1 cellular context compared by ENCODE assay signal in the genomic region with DNA sequence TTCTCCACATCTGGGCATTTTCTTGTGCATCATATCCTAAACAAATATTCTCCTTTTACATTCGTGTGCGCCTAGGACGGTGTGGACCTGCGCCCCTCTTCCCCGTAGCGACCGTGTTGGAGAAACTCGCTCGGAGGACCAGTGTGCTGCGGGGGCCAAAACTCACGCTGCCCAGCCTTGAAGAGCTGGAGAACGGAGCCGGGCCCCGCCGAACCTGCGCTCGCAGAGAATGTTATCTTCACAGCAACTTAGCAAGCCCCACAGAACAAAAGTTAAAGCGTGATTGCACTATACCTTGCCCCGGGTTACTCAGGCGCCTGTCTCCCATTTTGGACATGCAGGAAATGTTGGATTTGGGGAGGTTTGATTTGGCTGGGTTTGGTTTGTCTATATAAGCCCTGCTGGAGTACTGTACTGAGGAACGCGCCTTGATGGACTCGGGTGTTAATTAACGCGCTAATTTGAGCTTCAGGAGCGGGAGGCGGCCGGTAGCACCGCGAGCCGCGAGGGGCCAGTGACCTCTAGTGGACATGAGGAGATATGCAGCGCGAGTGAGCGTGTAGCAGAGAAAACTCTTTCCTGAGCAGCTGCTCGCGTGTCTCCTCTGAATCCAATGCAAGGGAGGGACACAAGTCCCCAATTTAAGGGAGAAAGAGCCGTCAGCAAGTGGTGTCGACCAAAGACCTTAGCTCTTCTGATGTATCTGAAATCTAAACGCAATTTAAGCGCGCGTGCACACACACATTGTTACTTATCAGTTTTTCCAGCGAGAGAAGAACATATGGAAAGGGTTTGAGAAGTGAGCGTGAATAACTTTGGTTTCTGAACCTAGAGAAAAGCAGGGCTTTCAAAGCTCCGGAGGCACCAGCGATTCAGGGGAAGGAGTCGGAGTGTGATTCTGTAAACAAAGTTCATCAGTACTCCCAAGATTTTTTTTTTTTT.
TF ChIP-seq lines count a peak whose summit lies in the region.

No MANE protein-coding gene starts in this region.

TF ChIP-seq in SK-N-SH treated with all-trans-retinoic acid at 6 μM for 48 hours, 23 proteins besides CTCF, POLR2A, EP300 and RAD21 (continued from another document):
- TF ChIP-seq, protein P1, sequence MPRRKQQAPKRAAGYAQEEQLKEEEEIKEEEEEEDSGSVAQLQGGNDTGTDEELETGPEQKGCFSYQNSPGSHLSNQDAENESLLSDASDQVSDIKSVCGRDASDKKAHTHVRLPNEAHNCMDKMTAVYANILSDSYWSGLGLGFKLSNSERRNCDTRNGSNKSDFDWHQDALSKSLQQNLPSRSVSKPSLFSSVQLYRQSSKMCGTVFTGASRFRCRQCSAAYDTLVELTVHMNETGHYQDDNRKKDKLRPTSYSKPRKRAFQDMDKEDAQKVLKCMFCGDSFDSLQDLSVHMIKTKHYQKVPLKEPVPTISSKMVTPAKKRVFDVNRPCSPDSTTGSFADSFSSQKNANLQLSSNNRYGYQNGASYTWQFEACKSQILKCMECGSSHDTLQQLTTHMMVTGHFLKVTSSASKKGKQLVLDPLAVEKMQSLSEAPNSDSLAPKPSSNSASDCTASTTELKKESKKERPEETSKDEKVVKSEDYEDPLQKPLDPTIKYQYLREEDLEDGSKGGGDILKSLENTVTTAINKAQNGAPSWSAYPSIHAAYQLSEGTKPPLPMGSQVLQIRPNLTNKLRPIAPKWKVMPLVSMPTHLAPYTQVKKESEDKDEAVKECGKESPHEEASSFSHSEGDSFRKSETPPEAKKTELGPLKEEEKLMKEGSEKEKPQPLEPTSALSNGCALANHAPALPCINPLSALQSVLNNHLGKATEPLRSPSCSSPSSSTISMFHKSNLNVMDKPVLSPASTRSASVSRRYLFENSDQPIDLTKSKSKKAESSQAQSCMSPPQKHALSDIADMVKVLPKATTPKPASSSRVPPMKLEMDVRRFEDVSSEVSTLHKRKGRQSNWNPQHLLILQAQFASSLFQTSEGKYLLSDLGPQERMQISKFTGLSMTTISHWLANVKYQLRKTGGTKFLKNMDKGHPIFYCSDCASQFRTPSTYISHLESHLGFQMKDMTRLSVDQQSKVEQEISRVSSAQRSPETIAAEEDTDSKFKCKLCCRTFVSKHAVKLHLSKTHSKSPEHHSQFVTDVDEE (CRISPR knock-in tag; IDR thresholded peaks at IDR 0.05): no peak
TF ChIP-seq in SK-N-SH treated with all-trans-retinoic acid at 6 μM for 48 hours: peak in this region for 0.
